Comparison of ENCODE assay signal across 1 cellular context in genomic region chr11:1017269-1018005, GRCh38.
TF ChIP-seq lines count a peak whose summit lies in the region.

No MANE protein-coding gene starts in this region.

TF ChIP-seq in WTC11, 78 proteins besides CTCF, POLR2A, EP300 and RAD21:
- no peak for TF ChIP-seq USF1 (CRISPR knock-in tag; IDR thresholded peaks at IDR 0.05)
- no peak for TF ChIP-seq NR1H2 (CRISPR knock-in tag; IDR thresholded peaks at IDR 0.05)
- TF ChIP-seq MLX (CRISPR knock-in tag; IDR thresholded peaks at IDR 0.05): no peak
